Comparison of ENCODE assay signal across 31 cellular contexts in the genomic region with DNA sequence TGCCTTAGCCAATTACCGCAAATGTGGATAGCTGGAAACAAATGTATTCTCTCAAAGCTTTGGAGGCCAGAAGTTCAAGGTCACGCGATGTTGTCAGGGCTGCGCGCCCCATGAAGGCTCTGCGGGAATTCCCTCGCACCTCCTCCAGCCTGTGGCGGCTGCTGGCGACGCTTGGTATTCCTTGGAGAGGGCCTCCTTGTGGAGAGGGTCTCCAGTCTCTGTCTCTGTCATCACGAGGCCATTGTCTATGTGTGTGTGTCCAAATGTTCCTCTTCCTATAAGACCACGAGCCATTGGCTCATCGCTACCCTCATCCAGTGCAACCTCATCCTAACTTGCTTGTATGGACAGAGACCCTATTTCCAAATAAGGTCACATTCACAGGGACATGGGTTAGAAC.
"Had no signal": no experiment of that assay in that cellular context is flagged by ENCODE, and none has a peak within 500 bp of the region (broad histone marks: within the 10 kb centered on the region; RNA-seq: fewer than 3 reads in every experiment).

No MANE protein-coding gene starts in this region.

- H3K4me1 Mint-ChIP-seq: activated naive CD4-positive, alpha-beta T cell treated with anti-CD3 and anti-CD28 coated beads, Interleukin-2, amount 10 ng/mL, durations not matched to agents 7 days and 5 days; activated naive CD8-positive, alpha-beta T cell treated with anti-CD3 and anti-CD28 coated beads, Interleukin-2, amount 10 ng/mL, durations not matched to agents 7 days and 5 days; T-helper 17 cell had no signal

- H3K9me3 ChIP-seq: ascending aorta, breast epithelium, esophagus muscularis mucosa, gastrocnemius medialis had no signal

- H3K9me3 Mint-ChIP-seq: activated naive CD4-positive, alpha-beta T cell treated with anti-CD3 and anti-CD28 coated beads, Interleukin-2, amount 10 ng/mL, durations not matched to agents 7 days and 5 days; activated naive CD4-positive, alpha-beta T cell treated with anti-CD3 and anti-CD28 coated beads, Interleukin-2, amount 50 U/mL, for 72 hours; activated naive CD8-positive, alpha-beta T cell treated with anti-CD3 and anti-CD28 coated beads, Interleukin-2, amount 10 ng/mL, durations not matched to agents 7 days and 5 days; activated T-cell treated with anti-CD3 and anti-CD28 coated beads, Interleukin-2, amount 50 U/mL, for 72 hours; brain; dendritic cell treated with granulocyte-macrophage colony-stimulating factor and Interleukin-4, amounts not matched to agents 40 ng/mL and 50 ng/mL, for 4 days; effector memory CD8-positive, alpha-beta T cell; T-helper 2 cell treated with Interferon-gamma antibody and Interleukin-4, amounts not matched to agents 5 μg/mL and 100 μg/mL, for 36 hours had no signal

- H3K27me3 ChIP-seq: ascending aorta, breast epithelium, cardiac muscle cell, esophagus muscularis mucosa, foreskin keratinocyte, gastrocnemius medialis had no signal

- H3K27ac ChIP-seq: ascending aorta, breast epithelium, cardiac muscle cell, coronary artery, esophagus muscularis mucosa, foreskin keratinocyte, gastrocnemius medialis, WERI-Rb-1 had no signal

- H3K4me1 ChIP-seq: foreskin keratinocyte had no signal

- H3K36me3 ChIP-seq: ascending aorta, breast epithelium, cardiac muscle cell, esophagus muscularis mucosa, gastrocnemius medialis had no signal

- DNase-seq: activated CD4-positive, alpha-beta T cell treated with anti-CD3 and anti-CD28 coated beads for 48 hours; activated CD4-positive, alpha-beta T cell treated with anti-CD3 and anti-CD28 coated beads, Interleukin-2, amount 50 U/mL, for 1 hour; activated CD4-positive, alpha-beta T cell treated with anti-CD3 and anti-CD28 coated beads, Interleukin-2, amount 50 U/mL, for 48 hours; activated CD4-positive, CD25-positive, alpha-beta regulatory T cell; activated CD8-positive, alpha-beta memory T cell treated with anti-CD3 and anti-CD28 coated beads for 24 hours; activated CD8-positive, alpha-beta T cell treated with anti-CD3 and anti-CD28 coated beads for 36 hours; activated gamma-delta T cell; activated naive CD4-positive, alpha-beta T cell; activated naive CD4-positive, alpha-beta T cell treated with anti-CD3 and anti-CD28 coated beads, Interleukin-2, amount 10 ng/mL, durations not matched to agents 7 days and 5 days; activated naive CD8-positive, alpha-beta T cell treated with anti-CD3 and anti-CD28 coated beads, Interleukin-2, amount 10 ng/mL, durations not matched to agents 7 days and 5 days; activated T-cell treated with anti-CD3 and anti-CD28 coated beads, Interleukin-2, amount 50 U/mL, for 72 hours; central memory CD4-positive, alpha-beta T cell; effector CD4-positive, alpha-beta T cell; effector memory CD8-positive, alpha-beta T cell; erythroblast; foreskin keratinocyte; gastrocnemius medialis; glutamatergic neuron; T-helper 1 cell; T-helper 17 cell; T1000 had no signal

- H3K27me3 Mint-ChIP-seq: activated naive CD8-positive, alpha-beta T cell treated with anti-CD3 and anti-CD28 coated beads, Interleukin-2, amount 10 ng/mL, durations not matched to agents 7 days and 5 days had no signal

- H3K36me3 Mint-ChIP-seq: activated naive CD4-positive, alpha-beta T cell treated with anti-CD3 and anti-CD28 coated beads, Interleukin-2, amount 10 ng/mL, durations not matched to agents 7 days and 5 days; activated naive CD4-positive, alpha-beta T cell treated with anti-CD3 and anti-CD28 coated beads, Interleukin-2, amount 50 U/mL, for 72 hours; activated naive CD8-positive, alpha-beta T cell treated with anti-CD3 and anti-CD28 coated beads, Interleukin-2, amount 10 ng/mL, durations not matched to agents 7 days and 5 days; brain had no signal

- H3K27ac Mint-ChIP-seq: activated CD8-positive, alpha-beta T cell treated with anti-CD3 and anti-CD28 coated beads for 36 hours; activated naive CD4-positive, alpha-beta T cell treated with anti-CD3 and anti-CD28 coated beads, Interleukin-2, amount 10 ng/mL, durations not matched to agents 7 days and 5 days; activated naive CD4-positive, alpha-beta T cell treated with anti-CD3 and anti-CD28 coated beads, Interleukin-2, amount 50 U/mL, for 72 hours; activated naive CD8-positive, alpha-beta T cell treated with anti-CD3 and anti-CD28 coated beads, Interleukin-2, amount 10 ng/mL, durations not matched to agents 7 days and 5 days; activated T-cell treated with anti-CD3 and anti-CD28 coated beads, Interleukin-2, amount 50 U/mL, for 72 hours; dendritic cell treated with granulocyte-macrophage colony-stimulating factor and Interleukin-4, amounts not matched to agents 40 ng/mL and 50 ng/mL, for 4 days; effector memory CD8-positive, alpha-beta T cell; T-helper 17 cell; T-helper 2 cell treated with Interferon-gamma antibody and Interleukin-4, amounts not matched to agents 5 μg/mL and 100 μg/mL, for 36 hours had no signal

- H3K4me3 Mint-ChIP-seq: activated CD8-positive, alpha-beta T cell treated with anti-CD3 and anti-CD28 coated beads for 36 hours; activated naive CD4-positive, alpha-beta T cell treated with anti-CD3 and anti-CD28 coated beads, Interleukin-2, amount 10 ng/mL, durations not matched to agents 7 days and 5 days; activated naive CD8-positive, alpha-beta T cell treated with anti-CD3 and anti-CD28 coated beads, Interleukin-2, amount 10 ng/mL, durations not matched to agents 7 days and 5 days; activated T-cell treated with anti-CD3 and anti-CD28 coated beads, Interleukin-2, amount 50 U/mL, for 72 hours; brain; dendritic cell treated with granulocyte-macrophage colony-stimulating factor and Interleukin-4, amounts not matched to agents 40 ng/mL and 50 ng/mL, for 4 days; effector memory CD8-positive, alpha-beta T cell; T-helper 17 cell; T-helper 2 cell treated with Interferon-gamma antibody and Interleukin-4, amounts not matched to agents 5 μg/mL and 100 μg/mL, for 36 hours had no signal

- H3K4me3 ChIP-seq: ascending aorta, breast epithelium, cardiac muscle cell, coronary artery, esophagus muscularis mucosa, gastrocnemius medialis had no signal

- ATAC-seq: activated CD8-positive, alpha-beta T cell treated with anti-CD3 and anti-CD28 coated beads for 36 hours; activated naive CD4-positive, alpha-beta T cell treated with anti-CD3 and anti-CD28 coated beads, Interleukin-2, amount 50 U/mL, for 72 hours; effector memory CD8-positive, alpha-beta T cell; foreskin keratinocyte; gastrocnemius medialis; T-helper 17 cell had no signal
